15 cellular contexts compared by ENCODE assay signal in genomic region chr3:126685493-126685892, GRCh38.
"Had no signal": no experiment of that assay in that cellular context is flagged by ENCODE, and none has a peak within 500 bp of the region (broad histone marks: within the 10 kb centered on the region; RNA-seq: fewer than 3 reads in every experiment).

No MANE protein-coding gene starts in this region.

- H3K4me2 ChIP-seq: neural progenitor cell had no signal

- H3K9ac ChIP-seq: neural progenitor cell, parathyroid adenoma had no signal

- H2AFZ ChIP-seq: neural progenitor cell, parathyroid adenoma had no signal

- H3K9me3 Mint-ChIP-seq: activated CD4-positive, alpha-beta memory T cell treated with anti-CD3 and anti-CD28 coated beads for 36 hours; activated naive CD8-positive, alpha-beta T cell treated with anti-CD3 and anti-CD28 coated beads, Interleukin-2, amount 10 ng/mL, durations not matched to agents 7 days and 5 days; naive B cell; neural progenitor cell had no signal

- H3K36me3 ChIP-seq: heart right ventricle, neural progenitor cell, sigmoid colon, thyroid gland, uterus, WERI-Rb-1 had no signal

- H3K27ac ChIP-seq: heart right ventricle, neural progenitor cell, parathyroid adenoma, sigmoid colon, thyroid gland, uterus, WERI-Rb-1 had no signal

- H3K4me1 Mint-ChIP-seq: activated naive CD8-positive, alpha-beta T cell treated with anti-CD3 and anti-CD28 coated beads, Interleukin-2, amount 10 ng/mL, durations not matched to agents 7 days and 5 days had no signal

- H3K4me3 Mint-ChIP-seq: activated CD4-positive, alpha-beta memory T cell treated with anti-CD3 and anti-CD28 coated beads for 36 hours; activated naive CD8-positive, alpha-beta T cell treated with anti-CD3 and anti-CD28 coated beads, Interleukin-2, amount 10 ng/mL, durations not matched to agents 7 days and 5 days; naive B cell; neural progenitor cell; stimulated activated naive B cell treated with anti-CD40 and anti-IgM and Interleukin-4, amounts not matched to agents 10 μg/mL and 1 μg/mL and 100 μg/mL, for 72 hours had no signal

- H3K79me2 ChIP-seq: parathyroid adenoma had no signal

- ATAC-seq: heart right ventricle; left ventricle myocardium superior; stimulated activated naive B cell treated with anti-CD40 and anti-IgM and Interleukin-4, amounts not matched to agents 10 μg/mL and 1 μg/mL and 100 μg/mL, for 72 hours had no signal

- H3K36me3 Mint-ChIP-seq: activated CD4-positive, alpha-beta memory T cell treated with anti-CD3 and anti-CD28 coated beads for 36 hours; activated naive CD8-positive, alpha-beta T cell treated with anti-CD3 and anti-CD28 coated beads, Interleukin-2, amount 10 ng/mL, durations not matched to agents 7 days and 5 days; naive B cell; neural progenitor cell; stimulated activated naive B cell treated with anti-CD40 and anti-IgM and Interleukin-4, amounts not matched to agents 10 μg/mL and 1 μg/mL and 100 μg/mL, for 72 hours had no signal

- H3K4me3 ChIP-seq: heart right ventricle, neural progenitor cell, sigmoid colon, thyroid gland, uterus had no signal

- H3K4me1 ChIP-seq: parathyroid adenoma, sigmoid colon, thyroid gland, uterus had no signal

- H3K27ac Mint-ChIP-seq: activated CD4-positive, alpha-beta memory T cell treated with anti-CD3 and anti-CD28 coated beads for 36 hours; activated naive CD8-positive, alpha-beta T cell treated with anti-CD3 and anti-CD28 coated beads, Interleukin-2, amount 10 ng/mL, durations not matched to agents 7 days and 5 days; neural progenitor cell; stimulated activated naive B cell treated with anti-CD40 and anti-IgM and Interleukin-4, amounts not matched to agents 10 μg/mL and 1 μg/mL and 100 μg/mL, for 72 hours had no signal

- H3K9me3 ChIP-seq: heart right ventricle, sigmoid colon, thyroid gland, uterus had no signal

- DNase-seq: activated CD4-positive, alpha-beta memory T cell treated with anti-CD3 and anti-CD28 coated beads for 36 hours; activated naive CD8-positive, alpha-beta T cell treated with anti-CD3 and anti-CD28 coated beads, Interleukin-2, amount 10 ng/mL, durations not matched to agents 7 days and 5 days; activated T-cell treated with anti-CD3 and anti-CD28 coated beads for 4 hours; effector CD4-positive, alpha-beta T cell; heart right ventricle; left ventricle myocardium superior; naive B cell; sigmoid colon; stimulated activated naive B cell treated with anti-CD40 and anti-IgM and Interleukin-4, amounts not matched to agents 10 μg/mL and 1 μg/mL and 100 μg/mL, for 72 hours; T-helper 2 cell; thyroid gland; uterus; WERI-Rb-1 had no signal

- H3K27me3 ChIP-seq: sigmoid colon, thyroid gland, uterus had no signal
